Comparison of ENCODE assay signal across 8 cellular contexts in genomic region chr2:179106342-179107178, GRCh38. TPM values are rescaled to one million over a fixed set of nuclear protein-coding genes. Genes with fewer than 3 reads are reported as not detected.
DNase-seq lines count a peak whose midpoint lies in the region; ATAC-seq and TF ChIP-seq lines count a peak whose summit lies in the region.

No MANE protein-coding gene starts in this region.

- intact Hi-C loops in mucosa of descending colon (cut with DNase I, micrococcal nuclease), result no loop called here

- H3K9me3 ChIP-seq in mucosa of descending colon, result no peaks in the 10 kb centered on the region

- TF ChIP-seq CTCF in mucosa of descending colon (IDR thresholded peaks at IDR 0.05), result no peak

- CTCF ChIA-PET in HEK293T (lab: Yijun Ruan, JAX), result no interaction called here

- no peaks in the 10 kb centered on the region for H3K36me3 ChIP-seq in mucosa of descending colon (ENCODE audit: low read depth)

- peaks cover 8% of the 10 kb centered on the region for H3K4me1 ChIP-seq in mucosa of descending colon (ENCODE audit: low read depth)

- POLR2A ChIA-PET in HEK293T (lab: Yijun Ruan, JAX), result interaction anchor here (0.8 kb wide), 1 partner anchor 105 kb away, joined by 3 read pairs; no protein-coding TSS in a partner anchor

- DNase-seq in DMS53 treated with DMSO at 0.1 percent for 48 hours (lab: John Stamatoyannopoulos, UW; ENCODE audit: unreplicated experiment), result peak; percentile 97
- peak; percentile 18 for DNase-seq in HK-2 (ENCODE audit: unreplicated experiment)
- DNase-seq in OCI-M1 (lab: John Stamatoyannopoulos, UW), result peak; percentile 90
- peak; percentile 99 for DNase-seq in dermis blood vessel endothelial cell
- peak in 1 of 3 donors; percentile 12 for DNase-seq in mucosa of descending colon
- DNase-seq in HEK293T (ENCODE audit: extremely low spot score), result no peak
- DNase-seq in activated CD8-positive, alpha-beta memory T cell treated with anti-CD3 and anti-CD28 coated beads, Interleukin-2, amount 50 U/mL, for 4 hours, result no peak

- H3K4me3 ChIP-seq in mucosa of descending colon, result no peak overlapping the region

- ATAC-seq in GM21381 (IDR thresholded peaks at IDR 0.05; ENCODE audit: unreplicated experiment), result peak; percentile 73
- peak; percentile 81 for ATAC-seq in mucosa of descending colon

TF ChIP-seq in HEK293T, 16 proteins besides CTCF, POLR2A, EP300 and RAD21:
- TF ChIP-seq LEF1 (IDR thresholded peaks at IDR 0.05; ENCODE audit: borderline replicate concordance) (no peak), ELF4 (IDR thresholded peaks at IDR 0.05) (no peak), CTBP1 (IDR thresholded peaks at IDR 0.05; ENCODE audit: borderline replicate concordance) (no peak), BHLHE40 (IDR thresholded peaks at IDR 0.05; ENCODE audit: borderline replicate concordance) (no peak), ARNT (IDR thresholded peaks at IDR 0.05) (no peak), FOXA1 (IDR thresholded peaks at IDR 0.05) (no peak), FOXK2 (IDR thresholded peaks at IDR 0.05) (no peak), NFRKB (IDR thresholded peaks at IDR 0.05) (no peak), FOXM1 (IDR thresholded peaks at IDR 0.05; ENCODE audit: borderline replicate concordance) (no peak), SP1 (IDR thresholded peaks at IDR 0.05) (no peak), TARDBP (IDR thresholded peaks at IDR 0.05) (no peak), SUZ12 (IDR thresholded peaks at IDR 0.05) (no peak), ZNF384 (IDR thresholded peaks at IDR 0.05) (no peak), L3MBTL2 (conservative IDR thresholded peaks at IDR 0.05) (no peak), PKNOX1 (IDR thresholded peaks at IDR 0.05) (no peak), HDGF (IDR thresholded peaks at IDR 0.05; ENCODE audit: borderline replicate concordance) (no peak)
TF ChIP-seq in HEK293T: peak in this region for 0.

RNA-seq across cellular contexts. Expression of gene CCDC141, which starts 56.6 kb away (rescaled TPM):
- total RNA-seq in dermis blood vessel endothelial cell (1.2 and 1.5 TPM in 2 replicates), mucosa of descending colon (1 to 10 TPM; 1.5 to 7.4 (median 1.8) TPM)

Comparison
In these comparisons a context has a peak if more than half of its experiments do, and no peak if none do; other contexts are left out.
1. DNase-seq: peak in DMS53 treated with DMSO at 0.1 percent for 48 hours (single experiment), HK-2 (single experiment), OCI-M1 (single experiment) and dermis blood vessel endothelial cell (single experiment); none in HEK293T (single experiment) and activated CD8-positive, alpha-beta memory T cell treated with anti-CD3 and anti-CD28 coated beads, Interleukin-2, amount 50 U/mL, for 4 hours (single experiment).